Comparison of ENCODE assay signal across 2 cellular contexts in genomic region chr4:38163216-38164006, GRCh38.
TF ChIP-seq lines count a peak whose summit lies in the region.

No MANE protein-coding gene starts in this region.

TF ChIP-seq in HCT116, 20 proteins besides CTCF, POLR2A, EP300 and RAD21:
- TF ChIP-seq YY1 (IDR thresholded peaks at IDR 0.05; ENCODE audit: extremely low read depth, insufficient replicate concordance, low read depth, low read length) (no peak), ZBTB33 (IDR thresholded peaks at IDR 0.05; ENCODE audit: extremely low read depth, insufficient replicate concordance, low read length) (no peak), SP1 (IDR thresholded peaks at IDR 0.05; ENCODE audit: low read depth) (peak; percentile 54), EZH2phosphoT487 (IDR thresholded peaks at IDR 0.05; ENCODE audit: borderline replicate concordance) (no peak), CEBPB (IDR thresholded peaks at IDR 0.05; ENCODE audit: low read depth) (0 out of 2 replicates have a peak, but pooled peaks have one; percentile 43), SIN3A (IDR thresholded peaks at IDR 0.05; ENCODE audit: low read depth) (0 out of 2 replicates have a peak, but pooled peaks have one; percentile 37), FOSL1 (IDR thresholded peaks at IDR 0.05; ENCODE audit: low read depth) (peak; percentile 60), JUND (IDR thresholded peaks at IDR 0.05) (peak; percentile 65)

TF ChIP-seq in WTC11, 78 proteins besides CTCF, POLR2A, EP300 and RAD21:
- TF ChIP-seq TEAD1 (CRISPR knock-in tag; IDR thresholded peaks at IDR 0.05): no peak
- TF ChIP-seq ZNF138 (CRISPR knock-in tag; conservative IDR thresholded peaks at IDR 0.05): no peak
- TF ChIP-seq NFYB (CRISPR knock-in tag; conservative IDR thresholded peaks at IDR 0.05; ENCODE audit: low read depth): no peak
- TF ChIP-seq ARID4B (CRISPR knock-in tag; IDR thresholded peaks at IDR 0.05; ENCODE audit: borderline replicate concordance): no peak
- no peak for TF ChIP-seq TP53 (CRISPR knock-in tag; IDR thresholded peaks at IDR 0.05)
